8 cellular contexts compared by ENCODE assay signal in the genomic region with DNA sequence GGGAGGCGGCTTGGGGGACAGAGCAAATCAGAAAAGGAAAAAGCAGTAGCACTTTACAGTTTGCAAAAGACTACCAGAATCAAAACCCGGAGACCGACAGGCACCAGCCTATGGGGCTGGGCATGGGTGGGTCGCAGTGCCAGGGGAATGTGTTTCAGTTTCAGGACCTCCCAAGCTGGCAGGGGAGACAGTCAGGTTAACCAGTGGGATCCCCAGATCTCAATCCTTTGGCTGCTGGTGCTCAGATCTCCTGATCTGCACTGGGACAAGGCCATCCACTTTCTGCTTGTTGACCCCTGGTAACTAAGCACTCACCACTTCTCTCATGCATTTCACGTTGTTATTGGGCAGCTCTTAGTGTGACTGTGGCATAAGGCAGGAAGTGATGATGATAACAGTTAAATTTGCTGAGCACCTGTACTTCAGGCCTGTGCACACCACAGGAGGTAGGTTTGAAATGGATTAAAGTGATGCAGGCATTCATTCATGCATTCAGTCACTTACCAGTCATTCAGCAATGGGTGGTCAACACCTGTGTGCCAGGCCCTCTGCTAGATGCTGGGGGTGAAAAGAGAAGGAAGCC. TPM values are rescaled to one million over a fixed set of nuclear protein-coding genes. Genes with fewer than 3 reads are reported as not detected.
DNase-seq lines count a peak whose midpoint lies in the region; ATAC-seq and FAIRE-seq lines count a peak whose summit lies in the region.

No MANE protein-coding gene starts in this region.

- H3K4me1 Mint-ChIP-seq in activated naive CD8-positive, alpha-beta T cell treated with anti-CD3 and anti-CD28 coated beads, Interleukin-2, amount 10 ng/mL, durations not matched to agents 7 days and 5 days, result peaks cover 55% of the 10 kb centered on the region

- peaks cover 8% of the 10 kb centered on the region for H3K36me3 Mint-ChIP-seq in activated naive CD8-positive, alpha-beta T cell treated with anti-CD3 and anti-CD28 coated beads, Interleukin-2, amount 10 ng/mL, durations not matched to agents 7 days and 5 days

- peak overlapping the region; percentile 99 for H3K27ac Mint-ChIP-seq in activated naive CD8-positive, alpha-beta T cell treated with anti-CD3 and anti-CD28 coated beads, Interleukin-2, amount 10 ng/mL, durations not matched to agents 7 days and 5 days

- DNase-seq in NCI-H1092 treated with DMSO at 0.1 percent for 48 hours (lab: John Stamatoyannopoulos, UW) (peak; percentile 61), NCI-H1092 (lab: John Stamatoyannopoulos, UW) (no peak), NCI-H1417 treated with DMSO at 0.1 percent for 48 hours (lab: John Stamatoyannopoulos, UW) (peak; percentile 43), substantia nigra (lab: John Stamatoyannopoulos, UW) (no peak), Ammon's horn (ENCODE audit: low spot score) (no peak), NCI-H1930 (lab: John Stamatoyannopoulos, UW) (no peak)
- DNase-seq in activated naive CD8-positive, alpha-beta T cell treated with anti-CD3 and anti-CD28 coated beads, Interleukin-2, amount 10 ng/mL, durations not matched to agents 7 days and 5 days, result peak; percentile 66

- ATAC-seq in activated naive CD8-positive, alpha-beta T cell treated with anti-CD3 and anti-CD28 coated beads, Interleukin-2, amount 10 ng/mL, durations not matched to agents 7 days and 5 days (ENCODE audit: low read depth), result peak; percentile 67

- no peaks in the 10 kb centered on the region for H3K27me3 Mint-ChIP-seq in activated naive CD8-positive, alpha-beta T cell treated with anti-CD3 and anti-CD28 coated beads, Interleukin-2, amount 10 ng/mL, durations not matched to agents 7 days and 5 days

- POLR2A ChIA-PET in activated naive CD8-positive, alpha-beta T cell treated with anti-CD3 and anti-CD28 coated beads, Interleukin-2, amount 10 ng/mL, durations not matched to agents 7 days and 5 days (lab: Charles Lee), result interaction anchor here (0.6 to 4.6 kb wide), 13 partner anchors 9 to 369 kb away, joined by 3 to 84 read pairs (median 4); a partner anchor contains a TSS

- H3K4me3 Mint-ChIP-seq in activated naive CD8-positive, alpha-beta T cell treated with anti-CD3 and anti-CD28 coated beads, Interleukin-2, amount 10 ng/mL, durations not matched to agents 7 days and 5 days, result peak overlapping the region; percentile 93

- H3K27ac ChIP-seq in substantia nigra (ENCODE audit: low read depth, low read length, poor library complexity, severe bottlenecking), result peak overlapping the region; percentile 73

- FAIRE-seq in islet of Langerhans (lab: Jason Lieb, UNC), result peak; percentile 98

- H3K9me3 Mint-ChIP-seq in activated naive CD8-positive, alpha-beta T cell treated with anti-CD3 and anti-CD28 coated beads, Interleukin-2, amount 10 ng/mL, durations not matched to agents 7 days and 5 days, result no peaks in the 10 kb centered on the region

RNA-seq across cellular contexts. Expression of a gene that starts 42.2 kb away (rescaled TPM):
- total RNA-seq in activated naive CD8-positive, alpha-beta T cell treated with anti-CD3 and anti-CD28 coated beads, Interleukin-2, amount 10 ng/mL, durations not matched to agents 7 days and 5 days, result 10 to 100 TPM; 19.8 to 21.7 TPM

Comparison
In these comparisons a context has a peak if more than half of its experiments do, and no peak if none do; other contexts are left out.
1. DNase-seq: peak in NCI-H1092 treated with DMSO at 0.1 percent for 48 hours (single experiment), NCI-H1417 treated with DMSO at 0.1 percent for 48 hours (single experiment) and activated naive CD8-positive, alpha-beta T cell treated with anti-CD3 and anti-CD28 coated beads, Interleukin-2, amount 10 ng/mL, durations not matched to agents 7 days and 5 days (single experiment); none in NCI-H1092 (single experiment), substantia nigra (0 of 49), Ammon's horn (single experiment) and NCI-H1930 (0 of 2).